1 cellular context compared by ENCODE assay signal in the genomic region with DNA sequence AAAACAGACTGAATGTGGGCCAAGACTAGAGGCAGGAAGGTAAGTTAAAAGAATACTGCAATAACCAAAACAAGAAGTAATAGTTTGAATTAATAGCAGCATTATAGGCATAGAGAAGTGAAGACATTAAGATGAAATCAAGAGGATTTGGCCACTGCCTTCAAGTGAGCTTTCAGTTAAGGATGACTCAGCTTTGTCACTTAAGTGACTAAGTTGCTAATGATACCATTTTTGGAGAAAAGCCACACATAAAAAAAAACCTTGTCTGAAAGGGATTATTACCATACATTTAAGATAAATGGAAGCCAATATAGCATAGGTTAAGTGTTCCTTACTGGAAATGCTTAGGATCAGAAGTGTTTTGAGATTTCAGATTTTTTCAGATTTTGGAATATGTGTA.
TF ChIP-seq lines count a peak whose summit lies in the region.

No MANE protein-coding gene starts in this region.

TF ChIP-seq in GM12878, 131 proteins besides CTCF, POLR2A, EP300 and RAD21 (continued from another document):
- TF ChIP-seq, protein P1, sequence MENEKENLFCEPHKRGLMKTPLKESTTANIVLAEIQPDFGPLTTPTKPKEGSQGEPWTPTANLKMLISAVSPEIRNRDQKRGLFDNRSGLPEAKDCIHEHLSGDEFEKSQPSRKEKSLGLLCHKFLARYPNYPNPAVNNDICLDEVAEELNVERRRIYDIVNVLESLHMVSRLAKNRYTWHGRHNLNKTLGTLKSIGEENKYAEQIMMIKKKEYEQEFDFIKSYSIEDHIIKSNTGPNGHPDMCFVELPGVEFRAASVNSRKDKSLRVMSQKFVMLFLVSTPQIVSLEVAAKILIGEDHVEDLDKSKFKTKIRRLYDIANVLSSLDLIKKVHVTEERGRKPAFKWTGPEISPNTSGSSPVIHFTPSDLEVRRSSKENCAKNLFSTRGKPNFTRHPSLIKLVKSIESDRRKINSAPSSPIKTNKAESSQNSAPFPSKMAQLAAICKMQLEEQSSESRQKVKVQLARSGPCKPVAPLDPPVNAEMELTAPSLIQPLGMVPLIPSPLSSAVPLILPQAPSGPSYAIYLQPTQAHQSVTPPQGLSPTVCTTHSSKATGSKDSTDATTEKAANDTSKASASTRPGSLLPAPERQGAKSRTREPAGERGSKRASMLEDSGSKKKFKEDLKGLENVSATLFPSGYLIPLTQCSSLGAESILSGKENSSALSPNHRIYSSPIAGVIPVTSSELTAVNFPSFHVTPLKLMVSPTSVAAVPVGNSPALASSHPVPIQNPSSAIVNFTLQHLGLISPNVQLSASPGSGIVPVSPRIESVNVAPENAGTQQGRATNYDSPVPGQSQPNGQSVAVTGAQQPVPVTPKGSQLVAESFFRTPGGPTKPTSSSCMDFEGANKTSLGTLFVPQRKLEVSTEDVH (IDR thresholded peaks at IDR 0.05; ENCODE audit: low read depth, partially characterized antibody): no peak
